In the genomic region with DNA sequence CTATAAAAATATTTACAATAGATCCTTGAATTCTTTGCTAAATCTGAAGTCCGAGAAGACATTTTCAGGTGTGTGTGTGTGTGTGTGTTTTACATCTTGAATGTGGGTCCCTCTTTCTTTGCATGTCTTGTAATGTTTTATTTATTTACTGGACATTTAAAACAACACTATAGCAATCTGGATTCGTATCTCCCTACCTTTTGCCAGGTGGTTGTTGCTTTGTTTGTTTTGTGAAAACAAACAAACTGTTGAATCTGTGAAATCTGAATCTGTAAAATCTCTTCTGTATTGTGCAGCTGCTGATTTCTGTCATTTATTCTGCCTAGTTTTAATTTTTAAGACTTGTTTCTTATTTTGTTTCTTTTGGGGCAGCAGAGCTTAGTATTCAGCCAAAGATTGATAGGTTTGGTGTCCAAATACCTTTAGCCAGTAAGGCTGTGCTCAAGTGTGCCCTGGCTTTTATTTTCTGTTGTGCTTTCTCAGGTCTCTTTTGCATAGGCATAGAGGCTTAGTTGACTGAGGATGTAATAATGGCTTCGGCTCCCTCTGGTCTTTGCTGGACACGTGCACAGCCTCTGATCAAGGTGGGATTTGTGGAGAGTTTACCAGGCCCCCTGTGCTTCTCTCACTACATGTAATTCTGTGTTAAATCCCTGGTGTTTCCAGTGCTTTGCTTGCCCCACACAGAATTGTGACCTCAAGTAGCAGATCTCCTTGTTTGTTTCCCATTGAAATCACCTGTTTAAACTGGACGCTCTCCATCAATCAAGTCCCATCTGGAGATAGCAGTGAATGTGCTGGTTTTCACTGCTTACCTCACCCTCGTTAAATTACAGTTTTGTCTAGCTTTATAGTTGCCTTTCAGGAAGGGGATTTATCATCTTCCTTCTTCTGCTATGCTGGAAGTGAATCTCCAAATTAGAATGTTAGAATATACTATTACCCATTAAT, we compare ENCODE assay signal across 13 cellular contexts.
DNase-seq lines count a peak whose midpoint lies in the region; ATAC-seq and TF ChIP-seq lines count a peak whose summit lies in the region.
"Had no signal": no experiment of that assay in that cellular context is flagged by ENCODE, and none has a peak within 500 bp of the region (broad histone marks: within the 10 kb centered on the region; RNA-seq: fewer than 3 reads in every experiment).

No MANE protein-coding gene starts in this region.

- H3K4me1 ChIP-seq in stomach: peaks cover 7 to 56% (median 34%) of the 10 kb centered on the region in 4 donors

- peak overlapping the region; percentile 91 for H3K27ac Mint-ChIP-seq in nephron progenitor cell

- H3K36me3 ChIP-seq in stomach: peaks cover 0 to 27% (median 23%) of the 10 kb centered on the region in 4 donors

- no peak overlapping the region for H3K4me3 Mint-ChIP-seq in nephron progenitor cell

- ATAC-seq in GM21619 (IDR thresholded peaks at IDR 0.05; ENCODE audit: unreplicated experiment): no peak

- H3K9me3 Mint-ChIP-seq in nephron progenitor cell: no peaks in the 10 kb centered on the region

- TF ChIP-seq POLR2A in stomach (IDR thresholded peaks at IDR 0.05): no peak

- TF ChIP-seq EP300 in stomach (IDR thresholded peaks at IDR 0.05): no peak

- H3K27me3 ChIP-seq in stomach: no peaks in the 10 kb centered on the region
- H3K27me3 ChIP-seq: MG63, spleen had no signal

- TF ChIP-seq CTCF in nephron progenitor cell (IDR thresholded peaks at IDR 0.05) (no peak), stomach (IDR thresholded peaks at IDR 0.05) (no peak)

- H3K27ac ChIP-seq in stomach: peak overlapping the region in 2 of 5 donors; percentile 6 to 31
- H3K27ac ChIP-seq: spleen had no signal

- H3K4me3 ChIP-seq in stomach: no peak overlapping the region
- H3K4me3 ChIP-seq: MG63, spleen had no signal

- intact Hi-C loops in stomach (cut with DNase I; ENCODE audit: low total_unique reads): no loop called here

- H3K36me3 Mint-ChIP-seq in nephron progenitor cell (ENCODE audit: low read depth): peaks cover 44% of the 10 kb centered on the region

- no peaks in the 10 kb centered on the region for H3K27me3 Mint-ChIP-seq in nephron progenitor cell (ENCODE audit: low read depth, poor library complexity)

- no peaks in the 10 kb centered on the region for H3K9me3 ChIP-seq in stomach
- H3K9me3 ChIP-seq: MG63, spleen had no signal

- DNase-seq in DMS53 (lab: John Stamatoyannopoulos, UW) (peak; percentile 89), NCI-H1930 (lab: John Stamatoyannopoulos, UW) (peak; percentile 66 to 78), amniotic epithelial cell (ENCODE audit: low read depth) (peak; percentile 61), nephron progenitor cell (no peak), stomach (no peak), mesenteric fat pad (ENCODE audit: low spot score) (no peak)
- DNase-seq in activated CD4-positive, CD25-positive, alpha-beta regulatory T cell treated with anti-CD3 and anti-CD28 coated beads, Interleukin-2, amount 50 U/mL, for 72 hours: no peak
- DNase-seq: activated gamma-delta T cell; effector memory CD4-positive, alpha-beta T cell; MG63; spleen; T-helper 2 cell had no signal

- peaks cover 23% of the 10 kb centered on the region for H3K4me1 Mint-ChIP-seq in nephron progenitor cell

- 25 to 57% (median 46%) methylated on average over 6 of the region's 6 CpGs for WGBS in stomach, 5 donors

Comparison
In these comparisons a context has a peak if more than half of its experiments do, and no peak if none do; other contexts are left out.
1. DNase-seq: peak in DMS53 (single experiment), NCI-H1930 (2 of 2) and amniotic epithelial cell (single experiment); none in nephron progenitor cell (single experiment), activated CD4-positive, CD25-positive, alpha-beta regulatory T cell treated with anti-CD3 and anti-CD28 coated beads, Interleukin-2, amount 50 U/mL, for 72 hours (single experiment), stomach (single experiment) and mesenteric fat pad (single experiment).